In genomic region chr10:48253970-48254657, GRCh38 we compare ENCODE assay signal across 12 cellular contexts. TPM values are rescaled to one million over a fixed set of nuclear protein-coding genes. Genes with fewer than 3 reads are reported as not detected.
A peak's percentile ranks its signal among the peaks of the same experiment; 100 is the strongest.
DNase-seq lines count a peak whose midpoint lies in the region; ATAC-seq, FAIRE-seq and TF ChIP-seq lines count a peak whose summit lies in the region.
"Had no signal": no experiment of that assay in that cellular context is flagged by ENCODE, and none has a peak within 500 bp of the region (broad histone marks: within the 10 kb centered on the region; RNA-seq: fewer than 3 reads in every experiment).

No MANE protein-coding gene starts in this region.

- TF ChIP-seq CTCF in endothelial cell of umbilical vein (IDR thresholded peaks at IDR 0.05; ENCODE audit: extremely low read depth in 1 of 2, insufficient read depth in 1 of 2, low read depth in 1 of 2, low read length in 2 of 2) = no peak

- H3K4me1 ChIP-seq in endothelial cell of umbilical vein (ENCODE audit: control insufficient read depth, extremely low read depth, insufficient read depth, low read length) (peaks cover 13% of the 10 kb centered on the region), mesendoderm (ENCODE audit: control insufficient read depth, low read depth, low read length) (peaks cover 10% of the 10 kb centered on the region)

- H2BK5ac ChIP-seq in mesendoderm (ENCODE audit: low read length) = peak overlapping the region; percentile 5

- intact Hi-C loops in endothelial cell of umbilical vein (cut with micrococcal nuclease) = loop anchor here (5.0 kb wide), 1 partner anchor 37 kb away; no protein-coding TSS in a partner anchor

- H3K27ac ChIP-seq in endothelial cell of umbilical vein (ENCODE audit: insufficient read depth, low read depth, low read length) (peak overlapping the region; percentile 7), mesendoderm (ENCODE audit: low read depth, low read length) (no peak overlapping the region)
- H3K27ac ChIP-seq: C4-2B had no signal

- no peak for ATAC-seq in HG02938 (IDR thresholded peaks at IDR 0.05; ENCODE audit: unreplicated experiment)
- ATAC-seq: SK-N-SH treated with all-trans-retinoic acid at 6 μM for 48 hours had no signal

- no peak overlapping the region for H4K5ac ChIP-seq in mesendoderm (ENCODE audit: low read length)

- H3K4me3 ChIP-seq in endothelial cell of umbilical vein (replicated peaks in 1 of 3; ENCODE audit: insufficient read depth in 1 of 3, low read depth in 1 of 3, low read length in 3 of 3) (no peak overlapping the region), mesendoderm (ENCODE audit: low read length) (no peak overlapping the region)

- H3K56ac ChIP-seq in mesendoderm (ENCODE audit: low read length) = no peak overlapping the region

- H3K36me3 ChIP-seq in endothelial cell of umbilical vein (ENCODE audit: control insufficient read depth in 2 of 2, extremely low read depth in 1 of 2, insufficient read depth in 2 of 2, low read length in 2 of 2) (no peaks in the 10 kb centered on the region), mesendoderm (ENCODE audit: control insufficient read depth, insufficient read depth, low read length) (no peaks in the 10 kb centered on the region)

- no peak overlapping the region for H3K23ac ChIP-seq in mesendoderm (ENCODE audit: low read length)

- H4K8ac ChIP-seq in mesendoderm (ENCODE audit: low read depth, low read length) = no peak overlapping the region

- no peaks in the 10 kb centered on the region for H3K9me1 ChIP-seq in endothelial cell of umbilical vein (replicated peaks; ENCODE audit: control insufficient read depth, extremely low read depth, insufficient read depth, low read length)

- no peak overlapping the region for H2AK5ac ChIP-seq in mesendoderm (ENCODE audit: low read length)

- no TSS peak for BruUV-seq in endothelial cell of umbilical vein (replicated peaks; lab: Mats Ljungman, UMichigan)

- no peaks in the 10 kb centered on the region for H4K20me1 ChIP-seq in endothelial cell of umbilical vein (replicated peaks; ENCODE audit: control insufficient read depth, extremely low read depth, insufficient read depth, low read length)

- H2BK120ac ChIP-seq in mesendoderm (ENCODE audit: low read depth, low read length) = no peak overlapping the region

- no peaks in the 10 kb centered on the region for H3K9me3 ChIP-seq in endothelial cell of umbilical vein (replicated peaks; ENCODE audit: control insufficient read depth, insufficient read depth, low read length)

- H3K79me2 ChIP-seq in endothelial cell of umbilical vein (ENCODE audit: control insufficient read depth, insufficient read depth, low read length) (no peaks in the 10 kb centered on the region), mesendoderm (ENCODE audit: control insufficient read depth, insufficient read depth, low read length) (no peaks in the 10 kb centered on the region)

- H3K4me2 ChIP-seq in endothelial cell of umbilical vein (ENCODE audit: insufficient read depth, low read length) (peak overlapping the region; percentile 2), mesendoderm (ENCODE audit: low read length) (no peak overlapping the region)

- POLR2A ChIA-PET in endothelial cell of umbilical vein (lab: Charles Lee) = interaction anchor here (0.7 kb wide), 1 partner anchor 33 kb away, joined by 3 read pairs; no protein-coding TSS in a partner anchor

- in situ Hi-C loops in Caki2 (cut with HindIII; ENCODE audit: low pct_unique_long_range_greater_than_20kb, low sequenced_read_pairs) = no loop called here

- CTCF ChIA-PET in endothelial cell of umbilical vein (lab: Charles Lee) = interaction anchor here (1.0 kb wide), 2 partner anchors 39 to 404 kb away, joined by 3 read pairs; no protein-coding TSS in a partner anchor

- peak; percentile 91 for FAIRE-seq in endothelial cell of umbilical vein (lab: Jason Lieb, UNC)
- FAIRE-seq: endometrium had no signal

- no peaks in the 10 kb centered on the region for H3K79me1 ChIP-seq in mesendoderm (ENCODE audit: low read length)

- dilution Hi-C loops in endothelial cell of umbilical vein (cut with MboI; ENCODE audit: extremely low pct_ligation_motif_present, low sequenced_read_pairs) = no loop called here

- no peak overlapping the region for H3K18ac ChIP-seq in mesendoderm (ENCODE audit: low read length)

- no peak for TF ChIP-seq POLR2A in endothelial cell of umbilical vein (IDR thresholded peaks at IDR 0.05; ENCODE audit: low read depth, low read length)

- no CpG with 5 or more reads among the region's 9 CpGs for WGBS in mesendoderm (ENCODE audit: extremely low coverage, insufficient coverage, low lambda C conversion rate)

- H2BK15ac ChIP-seq in mesendoderm (replicated peaks; ENCODE audit: low read depth) = no peak overlapping the region

- DNase-seq in Caki2 (ENCODE audit: low read depth) = peak; percentile 84
- DNase-seq in M059J (ENCODE audit: low read depth) = peak; percentile 98
- peak; percentile 78 for DNase-seq in endothelial cell of umbilical vein (ENCODE audit: low read depth, low spot score)
- peak; percentile 71 for DNase-seq in mesendoderm
- no peak for DNase-seq in ureter (ENCODE audit: low spot score)
- DNase-seq in DMS 273 (lab: John Stamatoyannopoulos, UW; ENCODE audit: unreplicated experiment) = no peak
- DNase-seq in NCI-H2171 treated with DMSO at 0.1 percent for 48 hours (lab: John Stamatoyannopoulos, UW) = no peak
- DNase-seq: stimulated activated CD4-positive, alpha-beta T cell treated with anti-CD3 and anti-CD28 coated beads, Interleukin-4, amount 100 ng/mL, for 1 hour had no signal

- no peak overlapping the region for H3K4ac ChIP-seq in mesendoderm (ENCODE audit: low read depth, low read length)

- H3K9ac ChIP-seq in endothelial cell of umbilical vein (replicated peaks; ENCODE audit: extremely low read depth, insufficient read depth, low read length) (no peak overlapping the region), mesendoderm (ENCODE audit: low read length) (no peak overlapping the region)

- H2AFZ ChIP-seq in endothelial cell of umbilical vein (ENCODE audit: low read depth, low read length) = no peak overlapping the region

- H3K27me3 ChIP-seq in endothelial cell of umbilical vein (ENCODE audit: control insufficient read depth in 2 of 2, insufficient read depth in 2 of 2, low read length in 2 of 2) (peaks cover 0 to 6% of the 10 kb centered on the region in 2 experiments), mesendoderm (ENCODE audit: insufficient read depth, low read length, poor library complexity) (no peaks in the 10 kb centered on the region)

TF ChIP-seq in endothelial cell of umbilical vein, 7 proteins besides CTCF, POLR2A, EP300 and RAD21:
- TF ChIP-seq MYC (IDR thresholded peaks at IDR 0.05; ENCODE audit: low read depth, low read length) = no peak
- TF ChIP-seq GATA2 (IDR thresholded peaks at IDR 0.05; ENCODE audit: insufficient read depth, insufficient read length, low read depth, low read length) = no peak
- no peak for TF ChIP-seq POLR2AphosphoS5 (IDR thresholded peaks at IDR 0.05; ENCODE audit: insufficient read depth, low read depth, low read length)
- TF ChIP-seq, protein P1, sequence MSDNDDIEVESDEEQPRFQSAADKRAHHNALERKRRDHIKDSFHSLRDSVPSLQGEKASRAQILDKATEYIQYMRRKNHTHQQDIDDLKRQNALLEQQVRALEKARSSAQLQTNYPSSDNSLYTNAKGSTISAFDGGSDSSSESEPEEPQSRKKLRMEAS (IDR thresholded peaks at IDR 0.05; ENCODE audit: insufficient read depth, insufficient read length) = no peak
- TF ChIP-seq FOS (IDR thresholded peaks at IDR 0.05; ENCODE audit: borderline replicate concordance, insufficient read depth, low read length) = peak; percentile 58
- peak; percentile 66 for TF ChIP-seq JUN (IDR thresholded peaks at IDR 0.05; ENCODE audit: borderline replicate concordance, insufficient read depth, insufficient read length, low read depth)

RNA-seq across cellular contexts. Expression of gene FRMPD2, which starts 20.4 kb away (rescaled TPM):
- total RNA-seq in Caki2 (2014; rRNA removed; shearing (Covaris generic); ENCODE audit: low replicate concordance) = 0.91 and 1.2 TPM in 2 replicates
- total RNA-seq in M059J (2014; rRNA removed; shearing (Covaris generic)) = not detected in 2 replicates
- total RNA-seq in endothelial cell of umbilical vein = 0.42 and 0.97 TPM in 2 replicates
- not detected in 2 replicates for polyA plus RNA-seq in endothelial cell of umbilical vein
- not detected in 2 replicates for polyA plus RNA-seq in endothelial cell of umbilical vein (2011; cell fraction: cytosol; rRNA removed)
- polyA plus RNA-seq in endothelial cell of umbilical vein (2011; cell fraction: nucleus; rRNA removed) = 0.20 TPM in 1 of 2 replicates, not detected in the other
- polyA plus RNA-seq in endothelial cell of umbilical vein (2012) = not detected in 2 replicates
- 0.11 and 0.12 TPM in 2 replicates for polyA minus RNA-seq in endothelial cell of umbilical vein
- polyA minus RNA-seq in endothelial cell of umbilical vein (2011; cell fraction: cytosol; rRNA and poly(A)+ RNA removed) = not detected
- not detected in 2 replicates for polyA minus RNA-seq in endothelial cell of umbilical vein (2011; cell fraction: nucleus; rRNA and poly(A)+ RNA removed)
- polyA plus RNA-seq in mesendoderm (2013, experiment 1 of 2) = 0.03 TPM
- 0.03 TPM for polyA plus RNA-seq in mesendoderm (2013, experiment 2 of 2)
- 3.4 TPM for total RNA-seq in ureter

RNA-seq across cellular contexts. Expression of gene MAPK8, which starts 52.4 kb away (rescaled TPM):
- total RNA-seq in Caki2 (2014; rRNA removed; shearing (Covaris generic); ENCODE audit: low replicate concordance) = 93.7 and 102 TPM in 2 replicates
- 114 and 149 TPM in 2 replicates for total RNA-seq in M059J (2014; rRNA removed; shearing (Covaris generic))
- total RNA-seq in endothelial cell of umbilical vein (50.1 and 56.2 TPM in 2 replicates), ureter (49.3 TPM)
- polyA plus RNA-seq in endothelial cell of umbilical vein = 19.2 and 25.3 TPM in 2 replicates
- 36.8 and 38.6 TPM in 2 replicates for polyA plus RNA-seq in endothelial cell of umbilical vein (2011; cell fraction: cytosol; rRNA removed)
- polyA plus RNA-seq in endothelial cell of umbilical vein (2011; cell fraction: nucleus; rRNA removed) = 77.7 and 111 TPM in 2 replicates
- 56.8 and 68.8 TPM in 2 replicates for polyA plus RNA-seq in endothelial cell of umbilical vein (2012)
- 36.2 and 45.5 TPM in 2 replicates for polyA minus RNA-seq in endothelial cell of umbilical vein
- 18.6 TPM for polyA minus RNA-seq in endothelial cell of umbilical vein (2011; cell fraction: cytosol; rRNA and poly(A)+ RNA removed)
- polyA minus RNA-seq in endothelial cell of umbilical vein (2011; cell fraction: nucleus; rRNA and poly(A)+ RNA removed) = 123 and 160 TPM in 2 replicates
- 44.7 TPM for polyA plus RNA-seq in mesendoderm (2013, experiment 1 of 2)
- polyA plus RNA-seq in mesendoderm (2013, experiment 2 of 2) = 48.3 TPM

Comparison
In these comparisons a context has a peak if more than half of its experiments do, and no peak if none do; other contexts are left out.
1. DNase-seq: peak in Caki2 (single experiment), M059J (single experiment), endothelial cell of umbilical vein (single experiment) and mesendoderm (single experiment); none in ureter (single experiment), DMS 273 (single experiment) and NCI-H2171 treated with DMSO at 0.1 percent for 48 hours (single experiment).